Comparison of ENCODE assay signal across 17 cellular contexts in the genomic region with DNA sequence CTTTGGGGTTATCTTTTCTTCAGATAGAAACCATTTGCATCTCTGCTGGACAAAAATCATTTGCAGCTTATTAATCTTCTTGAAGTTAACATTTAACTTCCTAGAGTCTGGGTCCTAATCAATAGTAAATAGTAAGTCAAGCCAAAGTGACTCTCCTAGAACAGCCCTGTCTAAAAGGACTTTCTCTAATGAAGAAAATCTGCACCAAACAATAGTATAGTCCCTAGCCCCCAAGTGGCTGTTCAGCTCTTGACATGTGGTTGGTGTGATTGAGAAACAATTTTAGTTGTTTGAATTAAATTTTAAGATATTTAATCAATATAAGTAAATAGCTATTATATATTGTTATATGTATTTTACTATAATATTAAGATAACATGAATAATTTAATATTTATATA.
DNase-seq lines count a peak whose midpoint lies in the region; ATAC-seq and TF ChIP-seq lines count a peak whose summit lies in the region.
"Had no signal": no experiment of that assay in that cellular context is flagged by ENCODE, and none has a peak within 500 bp of the region (broad histone marks: within the 10 kb centered on the region; RNA-seq: fewer than 3 reads in every experiment).

No MANE protein-coding gene starts in this region.

- no peak overlapping the region for H3K4me2 ChIP-seq in Loucy (ENCODE audit: low read depth, low read length, poor library complexity, severe bottlenecking)
- H3K4me2 ChIP-seq: PC-9 had no signal

- TF ChIP-seq CTCF in GM06990 (IDR thresholded peaks at IDR 0.05; ENCODE audit: insufficient read depth, low read length, poor library complexity, severe bottlenecking) (peak; percentile 10), Loucy (conservative IDR thresholded peaks at IDR 0.05; ENCODE audit: low read length) (0 out of 2 replicates have a peak, but pooled peaks have one; percentile 13), endodermal cell (conservative IDR thresholded peaks at IDR 0.05) (peak; percentile 59), type B pancreatic cell (conservative IDR thresholded peaks at IDR 0.05) (peak; percentile 41), A673 (conservative IDR thresholded peaks at IDR 0.05; ENCODE audit: low read depth, low read length) (no peak)

- H3K4me1 Mint-ChIP-seq in endodermal cell (peaks cover 12% of the 10 kb centered on the region), type B pancreatic cell (ENCODE audit: unreplicated experiment) (no peaks in the 10 kb centered on the region)
- H3K4me1 Mint-ChIP-seq: B cell; CD4-positive, CD25-positive, alpha-beta regulatory T cell had no signal

- no peak for ATAC-seq in GM19467 (IDR thresholded peaks at IDR 0.05; ENCODE audit: unreplicated experiment)

- H3K9me3 Mint-ChIP-seq in endodermal cell (no peaks in the 10 kb centered on the region), type B pancreatic cell (no peaks in the 10 kb centered on the region)
- H3K9me3 Mint-ChIP-seq: CD4-positive, CD25-positive, alpha-beta regulatory T cell had no signal

- H3K9me2 ChIP-seq in Loucy (replicated peaks; ENCODE audit: low read depth, low read length): no peaks in the 10 kb centered on the region

- BruUV-seq in A673 (replicated peaks; lab: Mats Ljungman, UMichigan): no TSS peak

- H3K4me3 ChIP-seq in GM06990 (replicated peaks; ENCODE audit: low read depth, low read length) (no peak overlapping the region), Loucy (ENCODE audit: low read length, poor library complexity, severe bottlenecking) (no peak overlapping the region), endodermal cell (ENCODE audit: low read length) (no peak overlapping the region), A673 (ENCODE audit: low read depth, low read length, poor library complexity, severe bottlenecking) (no peak overlapping the region)
- H3K4me3 ChIP-seq: HAP-1, PC-9, SJCRH30 had no signal

- DNase-seq in GM06990 (ENCODE audit: extremely low read depth, insufficient read length) (no peak), endodermal cell (no peak), type B pancreatic cell (ENCODE audit: extremely low spot score, unreplicated experiment) (no peak), A673 (ENCODE audit: low spot score) (no peak)
- DNase-seq in activated CD4-positive, CD25-positive, alpha-beta regulatory T cell (lab: John Stamatoyannopoulos, UW): no peak
- DNase-seq: CD4-positive, CD25-positive, alpha-beta regulatory T cell; COR-L47; DMS153; NCI-H187; NCI-H226; NCI-H524; PC-9; SJCRH30 had no signal

- H3K27ac Mint-ChIP-seq in endodermal cell: no peak overlapping the region
- no peak overlapping the region for H3K27ac Mint-ChIP-seq in type B pancreatic cell
- H3K27ac Mint-ChIP-seq: B cell; CD4-positive, CD25-positive, alpha-beta regulatory T cell had no signal

- no peaks in the 10 kb centered on the region for H3K79me2 ChIP-seq in Loucy (ENCODE audit: insufficient read depth, low read length)

- POLR2A ChIA-PET in A673 (lab: Charles Lee; ENCODE audit: low non-redundant PET): interaction anchor here (0.7 kb wide), 1 partner anchor 237 kb away, joined by 3 read pairs; no protein-coding TSS in a partner anchor

- H3F3A ChIP-seq in Loucy (ENCODE audit: low read depth): no peaks in the 10 kb centered on the region

- H3K4me3 Mint-ChIP-seq in endodermal cell (no peak overlapping the region), type B pancreatic cell (no peak overlapping the region)
- H3K4me3 Mint-ChIP-seq: B cell; CD4-positive, CD25-positive, alpha-beta regulatory T cell had no signal

- H3K36me3 Mint-ChIP-seq in endodermal cell (ENCODE audit: low read depth): no peaks in the 10 kb centered on the region
- H3K36me3 Mint-ChIP-seq in type B pancreatic cell: no peaks in the 10 kb centered on the region
- H3K36me3 Mint-ChIP-seq: CD4-positive, CD25-positive, alpha-beta regulatory T cell had no signal

- H2AFZ ChIP-seq in Loucy (ENCODE audit: low read length): no peak overlapping the region
- H2AFZ ChIP-seq: PC-9 had no signal

- H3K36me3 ChIP-seq in GM06990 (ENCODE audit: control insufficient read depth, insufficient read depth, low read length): no peaks in the 10 kb centered on the region
- H3K36me3 ChIP-seq in Loucy (ENCODE audit: insufficient read depth, low read length): no peaks in the 10 kb centered on the region
- H3K36me3 ChIP-seq in endodermal cell (ENCODE audit: control insufficient read depth, insufficient read depth, low read length): no peaks in the 10 kb centered on the region
- H3K36me3 ChIP-seq in A673 (ENCODE audit: insufficient read depth, low read length, poor library complexity, severe bottlenecking): no peaks in the 10 kb centered on the region
- H3K36me3 ChIP-seq: HAP-1, SJCRH30 had no signal

- CTCF ChIA-PET in A673 (lab: Charles Lee): no interaction called here

- H3K4me1 ChIP-seq in Loucy (ENCODE audit: insufficient read depth, low read length, poor library complexity, severe bottlenecking): no peaks in the 10 kb centered on the region
- H3K4me1 ChIP-seq in endodermal cell (ENCODE audit: control insufficient read depth, insufficient read depth, low read length): peaks cover 2% of the 10 kb centered on the region
- no peaks in the 10 kb centered on the region for H3K4me1 ChIP-seq in A673 (ENCODE audit: insufficient read depth, low read length, poor library complexity, severe bottlenecking)
- H3K4me1 ChIP-seq: HAP-1, SJCRH30 had no signal

- H3K27me3 ChIP-seq in GM06990 (replicated peaks; ENCODE audit: control insufficient read depth, insufficient read depth, low read length) (no peaks in the 10 kb centered on the region), Loucy (ENCODE audit: insufficient read depth, low read length, poor library complexity, severe bottlenecking) (no peaks in the 10 kb centered on the region), endodermal cell (ENCODE audit: control insufficient read depth, insufficient read depth, low read length, poor library complexity, severe bottlenecking) (no peaks in the 10 kb centered on the region), A673 (replicated peaks; ENCODE audit: insufficient read depth, low read depth, low read length, poor library complexity) (peaks cover 7% of the 10 kb centered on the region)
- H3K27me3 ChIP-seq: SJCRH30 had no signal

- H3K27ac ChIP-seq in endodermal cell (ENCODE audit: low read depth, low read length) (no peak overlapping the region), A673 (ENCODE audit: low read depth, low read length, poor library complexity, severe bottlenecking) (no peak overlapping the region)
- H3K27ac ChIP-seq: PC-9, SJCRH30 had no signal

- H4K20me1 ChIP-seq in Loucy (ENCODE audit: insufficient read depth, low read length, poor library complexity, severe bottlenecking): no peaks in the 10 kb centered on the region

- H3K27me3 Mint-ChIP-seq in endodermal cell (ENCODE audit: insufficient read depth): peaks cover 26% of the 10 kb centered on the region
- peaks cover 23% of the 10 kb centered on the region for H3K27me3 Mint-ChIP-seq in type B pancreatic cell
- H3K27me3 Mint-ChIP-seq: CD4-positive, CD25-positive, alpha-beta regulatory T cell had no signal

- no peaks in the 10 kb centered on the region for H3K9me3 ChIP-seq in Loucy (ENCODE audit: insufficient read depth, low read depth, low read length)
- no peaks in the 10 kb centered on the region for H3K9me3 ChIP-seq in endodermal cell (ENCODE audit: control insufficient read depth, low read length)
- H3K9me3 ChIP-seq in A673 (ENCODE audit: low read depth, low read length, poor library complexity, severe bottlenecking): no peaks in the 10 kb centered on the region
- H3K9me3 ChIP-seq: HAP-1, SJCRH30 had no signal

- intact Hi-C loops in A673 (cut with micrococcal nuclease; ENCODE audit: unreplicated experiment): no loop called here

- H3K9ac ChIP-seq in Loucy (ENCODE audit: low read depth, low read length, poor library complexity, severe bottlenecking) (no peak overlapping the region), endodermal cell (ENCODE audit: extremely low read depth, low read length, poor library complexity, severe bottlenecking) (no peak overlapping the region)
